Comparison of ENCODE assay signal across 8 cellular contexts in genomic region chr1:91501527-91501859, GRCh38. TPM values are rescaled to one million over a fixed set of nuclear protein-coding genes. Genes with fewer than 3 reads are reported as not detected.
A peak's percentile ranks its signal among the peaks of the same experiment; 100 is the strongest.
DNase-seq lines count a peak whose midpoint lies in the region; ATAC-seq and TF ChIP-seq lines count a peak whose summit lies in the region.

No MANE protein-coding gene starts in this region.

- peak overlapping the region; percentile 96 for H3K27ac ChIP-seq in SJCRH30
- H3K27ac ChIP-seq in gastrocnemius medialis, result peak overlapping the region in 3 of 4 donors; percentile 61 to 71 (median 71)

- TF ChIP-seq CTCF in fibroblast of the aortic adventitia (IDR thresholded peaks at IDR 0.05; ENCODE audit: insufficient read depth, low read length), result no peak
- no peak for TF ChIP-seq CTCF in gastrocnemius medialis (IDR thresholded peaks at IDR 0.05 in 4 of 5, conservative IDR thresholded peaks at IDR 0.05 in 1 of 5)

- no peak for DNase-seq in Jurkat, Clone E6-1 (ENCODE audit: low read depth, low spot score)
- no peak for DNase-seq in SJCRH30
- DNase-seq in fibroblast of the aortic adventitia (ENCODE audit: low read depth), result peak; percentile 41
- DNase-seq in gastrocnemius medialis, result no peak
- DNase-seq in activated T-helper 2 cell treated with anti-CD3 and anti-CD28 coated beads, Interferon-gamma antibody, Interleukin-2, Interleukin-4, amounts not matched to agents 10 μg/mL and 5 μg/mL and 100 μg/mL, durations not matched to agents 14 hours and 24 hours and 36 hours (ENCODE audit: low spot score), result no peak
- DNase-seq in stimulated activated CD4-positive, alpha-beta T cell treated with anti-CD3 and anti-CD28 coated beads, Interleukin-2, amount 100 ng/mL, for 24 hours, result no peak

- H3K27ac Mint-ChIP-seq in activated T-helper 2 cell treated with anti-CD3 and anti-CD28 coated beads, Interferon-gamma antibody, Interleukin-2, Interleukin-4, amounts not matched to agents 10 μg/mL and 5 μg/mL and 100 μg/mL, durations not matched to agents 14 hours and 24 hours and 36 hours, result no peak overlapping the region

- no peaks in the 10 kb centered on the region for H3K27me3 Mint-ChIP-seq in activated T-helper 2 cell treated with anti-CD3 and anti-CD28 coated beads, Interferon-gamma antibody, Interleukin-2, Interleukin-4, amounts not matched to agents 10 μg/mL and 5 μg/mL and 100 μg/mL, durations not matched to agents 14 hours and 24 hours and 36 hours (ENCODE audit: low read depth)

- peaks cover 19% of the 10 kb centered on the region for H3K36me3 Mint-ChIP-seq in activated T-helper 2 cell treated with anti-CD3 and anti-CD28 coated beads, Interferon-gamma antibody, Interleukin-2, Interleukin-4, amounts not matched to agents 10 μg/mL and 5 μg/mL and 100 μg/mL, durations not matched to agents 14 hours and 24 hours and 36 hours (ENCODE audit: low read depth)

- TF ChIP-seq POLR2A in gastrocnemius medialis (IDR thresholded peaks at IDR 0.05), result no peak

- ATAC-seq in GM21619 (IDR thresholded peaks at IDR 0.05; ENCODE audit: unreplicated experiment), result peak; percentile 14
- no peak for ATAC-seq in gastrocnemius medialis

- no peaks in the 10 kb centered on the region for H3K36me3 ChIP-seq in ES-I3 (ENCODE audit: insufficient read depth, low read length)
- no peaks in the 10 kb centered on the region; the same call in 1 of the 2 replicates for H3K36me3 ChIP-seq in SJCRH30
- H3K36me3 ChIP-seq in gastrocnemius medialis, result no peaks in the 10 kb centered on the region

- H3K4me3 ChIP-seq in Jurkat, Clone E6-1 (ENCODE audit: low read length), result peak overlapping the region; percentile 71
- H3K4me3 ChIP-seq in SJCRH30, result peak overlapping the region; percentile 76
- H3K4me3 ChIP-seq in fibroblast of the aortic adventitia (ENCODE audit: low read depth, low read length), result peak overlapping the region; percentile 93
- peak overlapping the region; percentile 59 to 79 (median 72) for H3K4me3 ChIP-seq in gastrocnemius medialis

- H3K27me3 ChIP-seq in SJCRH30, result no peaks in the 10 kb centered on the region
- H3K27me3 ChIP-seq in gastrocnemius medialis, result no peaks in the 10 kb centered on the region

- peak overlapping the region; percentile 99 for H3K9ac ChIP-seq in ES-I3 (ENCODE audit: low read depth, low read length)

- intact Hi-C loops in gastrocnemius medialis (cut with DNase I; ENCODE audit: low total_unique reads), result loop anchor here (5.0 to 10.0 kb wide), 2 partner anchors 99 to 217 kb away; partner anchors contain the start of gene HFM1
- intact Hi-C loops in activated T-helper 2 cell treated with anti-CD3 and anti-CD28 coated beads, Interferon-gamma antibody, Interleukin-2, Interleukin-4, amounts not matched to agents 10 μg/mL and 5 μg/mL and 100 μg/mL, durations not matched to agents 14 hours and 24 hours and 36 hours (cut with micrococcal nuclease), result loop anchor here (1.0 to 5.0 kb wide), 5 partner anchors 219 to 654 kb away; no protein-coding TSS in a partner anchor

- H3K4me3 Mint-ChIP-seq in activated T-helper 2 cell treated with anti-CD3 and anti-CD28 coated beads, Interferon-gamma antibody, Interleukin-2, Interleukin-4, amounts not matched to agents 10 μg/mL and 5 μg/mL and 100 μg/mL, durations not matched to agents 14 hours and 24 hours and 36 hours (ENCODE audit: low read depth), result no peak overlapping the region

- H3K4me1 ChIP-seq in ES-I3 (ENCODE audit: insufficient read depth, low read length) (peaks cover 18% of the 10 kb centered on the region), SJCRH30 (peaks cover 5% of the 10 kb centered on the region; the same call in 1 of the 2 replicates), gastrocnemius medialis (peaks cover 7 to 15% of the 10 kb centered on the region in 2 donors)

- H3K9me3 ChIP-seq in ES-I3 (ENCODE audit: control insufficient read depth, insufficient read depth, low read length), result no peaks in the 10 kb centered on the region
- H3K9me3 ChIP-seq in SJCRH30 (replicated peaks), result no peaks in the 10 kb centered on the region
- H3K9me3 ChIP-seq in gastrocnemius medialis, result no peaks in the 10 kb centered on the region

- no peaks in the 10 kb centered on the region for H3K9me3 Mint-ChIP-seq in activated T-helper 2 cell treated with anti-CD3 and anti-CD28 coated beads, Interferon-gamma antibody, Interleukin-2, Interleukin-4, amounts not matched to agents 10 μg/mL and 5 μg/mL and 100 μg/mL, durations not matched to agents 14 hours and 24 hours and 36 hours

- in situ Hi-C loops in gastrocnemius medialis (cut with MboI; ENCODE audit: low sequenced_read_pairs in 4 of 4), result loop anchor here in 1 of 4 donors (25.0 kb wide), 1 partner anchor 786 kb away; the partner anchor contains the start of genes GLMN and RPAP2

- H3K4me1 Mint-ChIP-seq in activated T-helper 2 cell treated with anti-CD3 and anti-CD28 coated beads, Interferon-gamma antibody, Interleukin-2, Interleukin-4, amounts not matched to agents 10 μg/mL and 5 μg/mL and 100 μg/mL, durations not matched to agents 14 hours and 24 hours and 36 hours (ENCODE audit: low read depth), result peaks cover 29% of the 10 kb centered on the region

RNA-seq across cellular contexts. Expression of gene CDC7, which starts 0.8 kb away (rescaled TPM):
- 47.6 TPM for polyA plus RNA-seq in Jurkat, Clone E6-1 (2012; ENCODE audit: insufficient read depth, insufficient read length)
- 28.0 and 29.5 TPM in 2 replicates for total RNA-seq in SJCRH30 (2014; rRNA removed; shearing (Covaris generic))
- total RNA-seq in fibroblast of the aortic adventitia (ENCODE audit: low replicate concordance) (3.8 and 15.5 TPM in 2 replicates), gastrocnemius medialis (under 1 TPM in 3 of 4 donors, not detected in 1; 0.10 to 0.44 (median 0.20) TPM)
- 27.4 and 28.8 TPM in 2 replicates for total RNA-seq in activated T-helper 2 cell treated with anti-CD3 and anti-CD28 coated beads, Interferon-gamma antibody, Interleukin-2, Interleukin-4, amounts not matched to agents 10 μg/mL and 5 μg/mL and 100 μg/mL, durations not matched to agents 14 hours and 24 hours and 36 hours
